Comparison of ENCODE assay signal across 14 cellular contexts in genomic region chr11:61219016-61219415, GRCh38. TPM values are rescaled to one million over a fixed set of nuclear protein-coding genes. Genes with fewer than 3 reads are reported as not detected.
"Had no signal": no experiment of that assay in that cellular context is flagged by ENCODE, and none has a peak within 500 bp of the region (broad histone marks: within the 10 kb centered on the region; RNA-seq: fewer than 3 reads in every experiment).

No MANE protein-coding gene starts in this region.

RNA-seq across cellular contexts. Expression of gene PGA4, which starts 3.1 kb away (rescaled TPM):
- total RNA-seq: activated B cell treated with CpG ODN at 0.5 μM for 24 hours; activated CD4-positive, alpha-beta memory T cell treated with anti-CD3 and anti-CD28 coated beads for 36 hours; activated CD4-positive, alpha-beta memory T cell treated with anti-CD3 and anti-CD28 coated beads, Interleukin-2, amount 10 ng/mL, durations not matched to agents 7 days and 5 days; activated CD4-positive, alpha-beta T cell treated with anti-CD3 and anti-CD28 coated beads for 36 hours; activated CD4-positive, alpha-beta T cell treated with anti-CD3 and anti-CD28 coated beads, Interleukin-2, amount 10 ng/mL, durations not matched to agents 7 days and 5 days; activated CD8-positive, alpha-beta memory T cell treated with anti-CD3 and anti-CD28 coated beads for 36 hours; activated CD8-positive, alpha-beta memory T cell treated with anti-CD3 and anti-CD28 coated beads, Interleukin-2, amount 10 ng/mL, durations not matched to agents 7 days and 5 days; activated CD8-positive, alpha-beta T cell treated with anti-CD3 and anti-CD28 coated beads for 36 hours; activated CD8-positive, alpha-beta T cell treated with anti-CD3 and anti-CD28 coated beads, Interleukin-2, amount 10 ng/mL, durations not matched to agents 7 days and 5 days; T-cell; T-helper 1 cell treated with Interleukin-12 subunit alpha and Interleukin-12 subunit beta and Interleukin-4 antibody, amounts not matched to agents 30 ng/mL and 1 ng/mL, for 36 hours; T-helper 17 cell; T-helper 2 cell treated with Interferon-gamma antibody and Interleukin-4, amounts not matched to agents 100 ng/mL and 5 ng/mL, for 36 hours; WTC11 had no signal

RNA-seq across cellular contexts. Expression of gene PGA3, which starts 15.7 kb away (rescaled TPM):
- total RNA-seq: activated B cell treated with CpG ODN at 0.5 μM for 24 hours; activated CD4-positive, alpha-beta memory T cell treated with anti-CD3 and anti-CD28 coated beads for 36 hours; activated CD4-positive, alpha-beta memory T cell treated with anti-CD3 and anti-CD28 coated beads, Interleukin-2, amount 10 ng/mL, durations not matched to agents 7 days and 5 days; activated CD4-positive, alpha-beta T cell treated with anti-CD3 and anti-CD28 coated beads for 36 hours; activated CD4-positive, alpha-beta T cell treated with anti-CD3 and anti-CD28 coated beads, Interleukin-2, amount 10 ng/mL, durations not matched to agents 7 days and 5 days; activated CD8-positive, alpha-beta memory T cell treated with anti-CD3 and anti-CD28 coated beads for 36 hours; activated CD8-positive, alpha-beta memory T cell treated with anti-CD3 and anti-CD28 coated beads, Interleukin-2, amount 10 ng/mL, durations not matched to agents 7 days and 5 days; activated CD8-positive, alpha-beta T cell treated with anti-CD3 and anti-CD28 coated beads for 36 hours; activated CD8-positive, alpha-beta T cell treated with anti-CD3 and anti-CD28 coated beads, Interleukin-2, amount 10 ng/mL, durations not matched to agents 7 days and 5 days; T-cell; T-helper 1 cell treated with Interleukin-12 subunit alpha and Interleukin-12 subunit beta and Interleukin-4 antibody, amounts not matched to agents 30 ng/mL and 1 ng/mL, for 36 hours; T-helper 17 cell; T-helper 2 cell treated with Interferon-gamma antibody and Interleukin-4, amounts not matched to agents 100 ng/mL and 5 ng/mL, for 36 hours had no signal

RNA-seq across cellular contexts. Expression of gene PGA5, which starts 22.0 kb away (rescaled TPM):
- total RNA-seq: activated B cell treated with CpG ODN at 0.5 μM for 24 hours; activated CD4-positive, alpha-beta memory T cell treated with anti-CD3 and anti-CD28 coated beads for 36 hours; activated CD4-positive, alpha-beta memory T cell treated with anti-CD3 and anti-CD28 coated beads, Interleukin-2, amount 10 ng/mL, durations not matched to agents 7 days and 5 days; activated CD4-positive, alpha-beta T cell treated with anti-CD3 and anti-CD28 coated beads for 36 hours; activated CD4-positive, alpha-beta T cell treated with anti-CD3 and anti-CD28 coated beads, Interleukin-2, amount 10 ng/mL, durations not matched to agents 7 days and 5 days; activated CD8-positive, alpha-beta memory T cell treated with anti-CD3 and anti-CD28 coated beads for 36 hours; activated CD8-positive, alpha-beta memory T cell treated with anti-CD3 and anti-CD28 coated beads, Interleukin-2, amount 10 ng/mL, durations not matched to agents 7 days and 5 days; activated CD8-positive, alpha-beta T cell treated with anti-CD3 and anti-CD28 coated beads for 36 hours; activated CD8-positive, alpha-beta T cell treated with anti-CD3 and anti-CD28 coated beads, Interleukin-2, amount 10 ng/mL, durations not matched to agents 7 days and 5 days; T-cell; T-helper 1 cell treated with Interleukin-12 subunit alpha and Interleukin-12 subunit beta and Interleukin-4 antibody, amounts not matched to agents 30 ng/mL and 1 ng/mL, for 36 hours; T-helper 17 cell; T-helper 2 cell treated with Interferon-gamma antibody and Interleukin-4, amounts not matched to agents 100 ng/mL and 5 ng/mL, for 36 hours had no signal
